ENCODE assay signal across 26 cellular contexts in genomic region chr12:70214972-70215617, GRCh38.
"Had no signal": no experiment of that assay in that cellular context is flagged by ENCODE, and none has a peak within 500 bp of the region (broad histone marks: within the 10 kb centered on the region; RNA-seq: fewer than 3 reads in every experiment).

No MANE protein-coding gene starts in this region.

- H3K27me3 ChIP-seq: pancreas, sigmoid colon, spleen, stomach, testis, thyroid gland, transverse colon, upper lobe of left lung, vagina had no signal

- FAIRE-seq: islet of Langerhans, pancreas, small intestine had no signal

- ATAC-seq: mucosa of descending colon; naive thymus-derived CD4-positive, alpha-beta T cell; natural killer cell treated with Interleukin-12 subunit alpha and Interleukin-12 subunit beta and Interleukin-15 and Interleukin-18, amount 100 ng/mL, for 72 hours; pancreas; right cardiac atrium; stimulated activated naive B cell treated with anti-CD40 and anti-IgM and Interleukin-4, amounts not matched to agents 10 μg/mL and 1 μg/mL and 100 μg/mL, for 72 hours; stimulated activated naive CD8-positive, alpha-beta T cell treated with anti-CD3 and anti-CD28 coated beads, Interleukin-15, Interleukin-2, amounts not matched to agents 100 U/mL and 50 U/mL, for 24 hours had no signal

- H3K27ac ChIP-seq: pancreas, prostate gland, sigmoid colon, spleen, stomach, testis, thyroid gland, transverse colon, upper lobe of left lung, vagina had no signal

- H3K4me3 ChIP-seq: lung, mucosa of descending colon, pancreas, prostate gland, sigmoid colon, spleen, stomach, testis, thyroid gland, transverse colon, upper lobe of left lung, vagina had no signal

- H3K9me3 ChIP-seq: pancreas, prostate gland, testis, thyroid gland had no signal

- H3K4me1 ChIP-seq: pancreas, prostate gland, sigmoid colon, spleen, stomach, testis, thyroid gland, transverse colon, upper lobe of left lung, vagina had no signal

- H3K36me3 ChIP-seq: pancreas, prostate gland, stomach, thyroid gland, transverse colon, upper lobe of left lung, vagina had no signal

- DNase-seq: hypothalamus; immature natural killer cell; midbrain; mucosa of descending colon; naive thymus-derived CD4-positive, alpha-beta T cell; nucleus accumbens; retina; right cardiac atrium; sigmoid colon; small intestine; spleen; stimulated activated CD4-positive, alpha-beta T cell treated with anti-CD3 and anti-CD28 coated beads, Interleukin-2, amount 100 ng/mL, for 48 hours; stimulated activated CD4-positive, alpha-beta T cell treated with anti-CD3 and anti-CD28 coated beads, Interleukin-4, amount 100 ng/mL, for 4 hours; stimulated activated naive B cell treated with anti-CD40 and anti-IgM and Interleukin-4, amounts not matched to agents 10 μg/mL and 1 μg/mL and 100 μg/mL, for 72 hours; stimulated activated naive CD8-positive, alpha-beta T cell treated with anti-CD3 and anti-CD28 coated beads, Interleukin-15, Interleukin-2, amounts not matched to agents 100 U/mL and 50 U/mL, for 24 hours; stomach; testis; thyroid gland; transverse colon; upper lobe of left lung had no signal
